1 cellular context compared by ENCODE assay signal in the genomic region with DNA sequence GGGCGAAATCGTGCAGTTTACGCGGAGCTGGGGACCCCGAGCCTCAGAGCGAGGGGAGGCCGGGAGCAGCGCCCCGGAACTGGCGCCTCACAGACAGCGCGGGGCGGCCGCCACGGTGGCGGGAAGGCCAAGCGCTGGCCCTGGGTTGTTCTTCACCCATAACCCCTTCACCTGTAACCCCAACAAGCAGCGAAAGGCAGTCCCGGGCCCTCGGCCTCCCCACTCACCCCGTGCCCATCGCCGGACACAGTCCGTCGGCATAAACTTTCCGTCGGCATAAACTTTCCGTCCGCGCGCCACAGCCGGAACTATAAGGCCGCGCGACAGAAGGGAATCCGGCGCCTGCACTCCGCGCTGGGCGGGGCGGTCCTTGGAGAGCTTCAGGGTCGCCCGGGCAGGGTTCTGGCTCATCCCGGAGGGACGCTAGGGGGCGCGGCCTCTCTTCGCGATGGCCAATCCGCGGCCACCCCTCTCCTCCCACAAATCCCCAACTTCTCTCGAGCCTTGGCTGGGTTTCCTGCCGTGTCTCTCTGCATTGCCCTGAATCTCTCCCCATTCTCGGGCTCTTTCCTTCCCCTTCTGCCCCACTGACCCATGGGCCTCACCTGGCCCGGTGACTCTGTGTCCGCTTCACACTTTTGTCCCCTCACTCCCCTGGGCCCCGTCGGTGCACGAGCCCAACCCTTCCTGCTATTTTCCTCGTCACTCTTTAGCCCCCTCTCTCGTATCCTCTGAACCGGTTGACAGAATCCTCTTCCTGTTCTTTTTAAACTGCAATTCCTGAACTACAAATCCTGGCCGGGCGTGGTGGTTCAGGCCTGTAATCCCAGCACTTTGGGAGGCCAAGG.
TF ChIP-seq lines count a peak whose summit lies in the region.

A gene (minus strand): TSS at position 261 of the 848 bp plus-strand sequence. CDS start 3,751 bp downstream, outside the sequence.

TF ChIP-seq in HepG2, 621 proteins besides CTCF, POLR2A, EP300 and RAD21 (continued from another document and continues in another):
- TF ChIP-seq PHB2 (IDR thresholded peaks at IDR 0.05; ENCODE audit: partially characterized antibody) (no peak), ZMAT3 (CRISPR knock-in tag; conservative IDR thresholded peaks at IDR 0.05) (peak; percentile 96), ZNF749 (CRISPR knock-in tag; IDR thresholded peaks at IDR 0.05; ENCODE audit: borderline replicate concordance) (peak; percentile 95), GFI1 (CRISPR knock-in tag; IDR thresholded peaks at IDR 0.05; ENCODE audit: borderline replicate concordance) (peak; percentile 64; the same call in 1 of the 2 replicates), ZNF724P (CRISPR knock-in tag; IDR thresholded peaks at IDR 0.05; ENCODE audit: borderline replicate concordance) (peak; percentile 88; the same call in 1 of the 2 replicates), ZNF264 (CRISPR knock-in tag; IDR thresholded peaks at IDR 0.05) (peak; percentile 76; the same call in 1 of the 2 replicates), ZNF660 (CRISPR knock-in tag; IDR thresholded peaks at IDR 0.05; ENCODE audit: borderline replicate concordance, low read depth) (no peak; the same call in 1 of the 2 replicates), ZNF556 (CRISPR knock-in tag; IDR thresholded peaks at IDR 0.05; ENCODE audit: borderline replicate concordance) (peak; percentile 98), CENPT (CRISPR knock-in tag; IDR thresholded peaks at IDR 0.05; ENCODE audit: low read depth) (0 out of 2 replicates have a peak, but pooled peaks have one; percentile 68), SNAPC2 (CRISPR knock-in tag; IDR thresholded peaks at IDR 0.05) (0 out of 2 replicates have a peak, but pooled peaks have one; percentile 75), MBD4 (IDR thresholded peaks at IDR 0.05; ENCODE audit: borderline replicate concordance, low read length) (no peak), ZNF766 (CRISPR knock-in tag; IDR thresholded peaks at IDR 0.05; ENCODE audit: borderline replicate concordance) (peak; percentile 65; the same call in 1 of the 2 replicates), SP1 (IDR thresholded peaks at IDR 0.05) (no peak), SP1 (CRISPR knock-in tag; IDR thresholded peaks at IDR 0.05) (peak; percentile 96), ZFP90 (CRISPR knock-in tag; IDR thresholded peaks at IDR 0.05; ENCODE audit: borderline replicate concordance) (peak; percentile 17; the same call in 1 of the 2 replicates), MATR3 (CRISPR knock-in tag; IDR thresholded peaks at IDR 0.05) (no peak), EEA1 (CRISPR knock-in tag; IDR thresholded peaks at IDR 0.05; ENCODE audit: borderline replicate concordance) (0 out of 2 replicates have a peak, but pooled peaks have one; percentile 51), NCOA5 (CRISPR knock-in tag; IDR thresholded peaks at IDR 0.05) (no peak), IRF2 (CRISPR knock-in tag; IDR thresholded peaks at IDR 0.05) (peak; percentile 98), FOXM1 (CRISPR knock-in tag; IDR thresholded peaks at IDR 0.05) (no peak), BRCA1 (CRISPR knock-in tag; IDR thresholded peaks at IDR 0.05) (peak; percentile 63; the same call in 1 of the 2 replicates), ZNF207 (IDR thresholded peaks at IDR 0.05; ENCODE audit: borderline replicate concordance) (no peak), ZNF44 (CRISPR knock-in tag; IDR thresholded peaks at IDR 0.05) (no peak), YY1 (IDR thresholded peaks at IDR 0.05; ENCODE audit: insufficient read depth, insufficient replicate concordance, low read depth, low read length) (peak; percentile 89), HOXA7 (CRISPR knock-in tag; IDR thresholded peaks at IDR 0.05) (no peak), ZNF589 (CRISPR knock-in tag; conservative IDR thresholded peaks at IDR 0.05) (peak; percentile 83; the same call in 1 of the 2 replicates), ZSCAN31 (CRISPR knock-in tag; IDR thresholded peaks at IDR 0.05; ENCODE audit: low read depth) (peak; percentile 85), SOX6 (IDR thresholded peaks at IDR 0.05) (no peak), SOX6 (CRISPR knock-in tag; IDR thresholded peaks at IDR 0.05) (peak; percentile 71), FLYWCH1 (CRISPR knock-in tag; IDR thresholded peaks at IDR 0.05) (no peak), BCL6 (CRISPR knock-in tag; IDR thresholded peaks at IDR 0.05) (peak; percentile 82), MAFG (CRISPR knock-in tag; IDR thresholded peaks at IDR 0.05) (no peak), PRMT3 (CRISPR knock-in tag; IDR thresholded peaks at IDR 0.05; ENCODE audit: borderline replicate concordance, low read depth) (no peak), ZNF564 (CRISPR knock-in tag; IDR thresholded peaks at IDR 0.05) (peak; percentile 82; the same call in 1 of the 2 replicates), HNRNPLL (IDR thresholded peaks at IDR 0.05; ENCODE audit: low read depth, low read length, poor library complexity, severe bottlenecking) (peak; percentile 73), ZZZ3 (CRISPR knock-in tag; IDR thresholded peaks at IDR 0.05; ENCODE audit: borderline replicate concordance) (peak; percentile 81; the same call in 1 of the 2 replicates), MZF1 (CRISPR knock-in tag; IDR thresholded peaks at IDR 0.05; ENCODE audit: borderline replicate concordance) (no peak), ZNF354B (CRISPR knock-in tag; IDR thresholded peaks at IDR 0.05) (peak; percentile 87; the same call in 1 of the 2 replicates), ZNF33B (CRISPR knock-in tag; IDR thresholded peaks at IDR 0.05) (no peak), RBFOX2 (IDR thresholded peaks at IDR 0.05; ENCODE audit: low read depth, low read length) (peak; percentile 97), ONECUT2 (CRISPR knock-in tag; IDR thresholded peaks at IDR 0.05) (no peak), ZNF543 (CRISPR knock-in tag; IDR thresholded peaks at IDR 0.05) (peak; percentile 64; the same call in 1 of the 2 replicates), ZNF317 (CRISPR knock-in tag; IDR thresholded peaks at IDR 0.05) (peak; percentile 56; the same call in 1 of the 2 replicates), TEAD2 (CRISPR knock-in tag; IDR thresholded peaks at IDR 0.05) (no peak), CCAR2 (optimal IDR thresholded peaks at IDR 0.05; ENCODE audit: low read depth, low read length) (peak; percentile 78), ZNF383 (CRISPR knock-in tag; IDR thresholded peaks at IDR 0.05; ENCODE audit: borderline replicate concordance) (no peak)
- TF ChIP-seq, protein P1, sequence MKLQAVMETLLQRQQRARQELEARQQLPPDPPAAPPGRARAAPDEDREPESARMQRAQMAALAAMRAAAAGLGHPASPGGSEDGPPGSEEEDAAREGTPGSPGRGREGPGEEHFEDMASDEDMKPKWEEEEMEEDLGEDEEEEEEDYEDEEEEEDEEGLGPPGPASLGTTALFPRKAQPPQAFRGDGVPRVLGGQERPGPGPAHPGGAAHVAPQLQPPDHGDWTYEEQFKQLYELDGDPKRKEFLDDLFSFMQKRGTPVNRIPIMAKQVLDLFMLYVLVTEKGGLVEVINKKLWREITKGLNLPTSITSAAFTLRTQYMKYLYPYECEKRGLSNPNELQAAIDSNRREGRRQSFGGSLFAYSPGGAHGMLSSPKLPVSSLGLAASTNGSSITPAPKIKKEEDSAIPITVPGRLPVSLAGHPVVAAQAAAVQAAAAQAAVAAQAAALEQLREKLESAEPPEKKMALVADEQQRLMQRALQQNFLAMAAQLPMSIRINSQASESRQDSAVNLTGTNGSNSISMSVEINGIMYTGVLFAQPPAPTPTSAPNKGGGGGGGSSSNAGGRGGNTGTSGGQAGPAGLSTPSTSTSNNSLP (IDR thresholded peaks at IDR 0.05; ENCODE audit: low read depth, low read length): peak; percentile 60; the same call in 1 of the 2 replicates
- TF ChIP-seq, protein P2, sequence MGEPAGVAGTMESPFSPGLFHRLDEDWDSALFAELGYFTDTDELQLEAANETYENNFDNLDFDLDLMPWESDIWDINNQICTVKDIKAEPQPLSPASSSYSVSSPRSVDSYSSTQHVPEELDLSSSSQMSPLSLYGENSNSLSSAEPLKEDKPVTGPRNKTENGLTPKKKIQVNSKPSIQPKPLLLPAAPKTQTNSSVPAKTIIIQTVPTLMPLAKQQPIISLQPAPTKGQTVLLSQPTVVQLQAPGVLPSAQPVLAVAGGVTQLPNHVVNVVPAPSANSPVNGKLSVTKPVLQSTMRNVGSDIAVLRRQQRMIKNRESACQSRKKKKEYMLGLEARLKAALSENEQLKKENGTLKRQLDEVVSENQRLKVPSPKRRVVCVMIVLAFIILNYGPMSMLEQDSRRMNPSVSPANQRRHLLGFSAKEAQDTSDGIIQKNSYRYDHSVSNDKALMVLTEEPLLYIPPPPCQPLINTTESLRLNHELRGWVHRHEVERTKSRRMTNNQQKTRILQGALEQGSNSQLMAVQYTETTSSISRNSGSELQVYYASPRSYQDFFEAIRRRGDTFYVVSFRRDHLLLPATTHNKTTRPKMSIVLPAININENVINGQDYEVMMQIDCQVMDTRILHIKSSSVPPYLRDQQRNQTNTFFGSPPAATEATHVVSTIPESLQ (CRISPR knock-in tag; conservative IDR thresholded peaks at IDR 0.05): peak; percentile 68; the same call in 1 of the 2 replicates
- TF ChIP-seq, protein P3, sequence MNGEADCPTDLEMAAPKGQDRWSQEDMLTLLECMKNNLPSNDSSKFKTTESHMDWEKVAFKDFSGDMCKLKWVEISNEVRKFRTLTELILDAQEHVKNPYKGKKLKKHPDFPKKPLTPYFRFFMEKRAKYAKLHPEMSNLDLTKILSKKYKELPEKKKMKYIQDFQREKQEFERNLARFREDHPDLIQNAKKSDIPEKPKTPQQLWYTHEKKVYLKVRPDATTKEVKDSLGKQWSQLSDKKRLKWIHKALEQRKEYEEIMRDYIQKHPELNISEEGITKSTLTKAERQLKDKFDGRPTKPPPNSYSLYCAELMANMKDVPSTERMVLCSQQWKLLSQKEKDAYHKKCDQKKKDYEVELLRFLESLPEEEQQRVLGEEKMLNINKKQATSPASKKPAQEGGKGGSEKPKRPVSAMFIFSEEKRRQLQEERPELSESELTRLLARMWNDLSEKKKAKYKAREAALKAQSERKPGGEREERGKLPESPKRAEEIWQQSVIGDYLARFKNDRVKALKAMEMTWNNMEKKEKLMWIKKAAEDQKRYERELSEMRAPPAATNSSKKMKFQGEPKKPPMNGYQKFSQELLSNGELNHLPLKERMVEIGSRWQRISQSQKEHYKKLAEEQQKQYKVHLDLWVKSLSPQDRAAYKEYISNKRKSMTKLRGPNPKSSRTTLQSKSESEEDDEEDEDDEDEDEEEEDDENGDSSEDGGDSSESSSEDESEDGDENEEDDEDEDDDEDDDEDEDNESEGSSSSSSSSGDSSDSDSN (CRISPR knock-in tag; IDR thresholded peaks at IDR 0.05): peak; percentile 99
- TF ChIP-seq, protein P4, sequence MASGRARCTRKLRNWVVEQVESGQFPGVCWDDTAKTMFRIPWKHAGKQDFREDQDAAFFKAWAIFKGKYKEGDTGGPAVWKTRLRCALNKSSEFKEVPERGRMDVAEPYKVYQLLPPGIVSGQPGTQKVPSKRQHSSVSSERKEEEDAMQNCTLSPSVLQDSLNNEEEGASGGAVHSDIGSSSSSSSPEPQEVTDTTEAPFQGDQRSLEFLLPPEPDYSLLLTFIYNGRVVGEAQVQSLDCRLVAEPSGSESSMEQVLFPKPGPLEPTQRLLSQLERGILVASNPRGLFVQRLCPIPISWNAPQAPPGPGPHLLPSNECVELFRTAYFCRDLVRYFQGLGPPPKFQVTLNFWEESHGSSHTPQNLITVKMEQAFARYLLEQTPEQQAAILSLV (CRISPR knock-in tag; IDR thresholded peaks at IDR 0.05; ENCODE audit: borderline replicate concordance): peak; percentile 87; the same call in 1 of the 2 replicates
- TF ChIP-seq, protein P5, sequence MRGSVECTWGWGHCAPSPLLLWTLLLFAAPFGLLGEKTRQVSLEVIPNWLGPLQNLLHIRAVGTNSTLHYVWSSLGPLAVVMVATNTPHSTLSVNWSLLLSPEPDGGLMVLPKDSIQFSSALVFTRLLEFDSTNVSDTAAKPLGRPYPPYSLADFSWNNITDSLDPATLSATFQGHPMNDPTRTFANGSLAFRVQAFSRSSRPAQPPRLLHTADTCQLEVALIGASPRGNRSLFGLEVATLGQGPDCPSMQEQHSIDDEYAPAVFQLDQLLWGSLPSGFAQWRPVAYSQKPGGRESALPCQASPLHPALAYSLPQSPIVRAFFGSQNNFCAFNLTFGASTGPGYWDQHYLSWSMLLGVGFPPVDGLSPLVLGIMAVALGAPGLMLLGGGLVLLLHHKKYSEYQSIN (CRISPR knock-in tag; IDR thresholded peaks at IDR 0.05; ENCODE audit: borderline replicate concordance): no peak
- TF ChIP-seq, protein P6, sequence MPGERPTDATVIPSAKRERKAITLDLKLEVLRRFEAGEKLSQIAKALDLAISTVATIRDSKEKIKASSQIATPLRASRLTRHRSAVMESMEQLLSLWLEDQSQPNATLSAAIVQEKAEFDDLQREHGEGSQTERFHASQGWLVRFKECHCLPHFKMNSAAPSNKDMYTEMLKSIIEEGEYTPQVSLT (CRISPR knock-in tag; IDR thresholded peaks at IDR 0.05; ENCODE audit: borderline replicate concordance, low read depth): 0 out of 2 replicates have a peak, but pooled peaks have one; percentile 51
- TF ChIP-seq, protein P7, sequence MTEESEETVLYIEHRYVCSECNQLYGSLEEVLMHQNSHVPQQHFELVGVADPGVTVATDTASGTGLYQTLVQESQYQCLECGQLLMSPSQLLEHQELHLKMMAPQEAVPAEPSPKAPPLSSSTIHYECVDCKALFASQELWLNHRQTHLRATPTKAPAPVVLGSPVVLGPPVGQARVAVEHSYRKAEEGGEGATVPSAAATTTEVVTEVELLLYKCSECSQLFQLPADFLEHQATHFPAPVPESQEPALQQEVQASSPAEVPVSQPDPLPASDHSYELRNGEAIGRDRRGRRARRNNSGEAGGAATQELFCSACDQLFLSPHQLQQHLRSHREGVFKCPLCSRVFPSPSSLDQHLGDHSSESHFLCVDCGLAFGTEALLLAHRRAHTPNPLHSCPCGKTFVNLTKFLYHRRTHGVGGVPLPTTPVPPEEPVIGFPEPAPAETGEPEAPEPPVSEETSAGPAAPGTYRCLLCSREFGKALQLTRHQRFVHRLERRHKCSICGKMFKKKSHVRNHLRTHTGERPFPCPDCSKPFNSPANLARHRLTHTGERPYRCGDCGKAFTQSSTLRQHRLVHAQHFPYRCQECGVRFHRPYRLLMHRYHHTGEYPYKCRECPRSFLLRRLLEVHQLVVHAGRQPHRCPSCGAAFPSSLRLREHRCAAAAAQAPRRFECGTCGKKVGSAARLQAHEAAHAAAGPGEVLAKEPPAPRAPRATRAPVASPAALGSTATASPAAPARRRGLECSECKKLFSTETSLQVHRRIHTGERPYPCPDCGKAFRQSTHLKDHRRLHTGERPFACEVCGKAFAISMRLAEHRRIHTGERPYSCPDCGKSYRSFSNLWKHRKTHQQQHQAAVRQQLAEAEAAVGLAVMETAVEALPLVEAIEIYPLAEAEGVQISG (CRISPR knock-in tag; IDR thresholded peaks at IDR 0.05): peak; percentile 96
- TF ChIP-seq, protein P8, sequence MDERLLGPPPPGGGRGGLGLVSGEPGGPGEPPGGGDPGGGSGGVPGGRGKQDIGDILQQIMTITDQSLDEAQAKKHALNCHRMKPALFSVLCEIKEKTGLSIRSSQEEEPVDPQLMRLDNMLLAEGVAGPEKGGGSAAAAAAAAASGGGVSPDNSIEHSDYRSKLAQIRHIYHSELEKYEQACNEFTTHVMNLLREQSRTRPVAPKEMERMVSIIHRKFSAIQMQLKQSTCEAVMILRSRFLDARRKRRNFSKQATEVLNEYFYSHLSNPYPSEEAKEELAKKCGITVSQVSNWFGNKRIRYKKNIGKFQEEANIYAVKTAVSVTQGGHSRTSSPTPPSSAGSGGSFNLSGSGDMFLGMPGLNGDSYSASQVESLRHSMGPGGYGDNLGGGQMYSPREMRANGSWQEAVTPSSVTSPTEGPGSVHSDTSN (CRISPR knock-in tag; IDR thresholded peaks at IDR 0.05): no peak
- TF ChIP-seq, protein P9, sequence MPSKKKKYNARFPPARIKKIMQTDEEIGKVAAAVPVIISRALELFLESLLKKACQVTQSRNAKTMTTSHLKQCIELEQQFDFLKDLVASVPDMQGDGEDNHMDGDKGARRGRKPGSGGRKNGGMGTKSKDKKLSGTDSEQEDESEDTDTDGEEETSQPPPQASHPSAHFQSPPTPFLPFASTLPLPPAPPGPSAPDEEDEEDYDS (CRISPR knock-in tag; IDR thresholded peaks at IDR 0.05): peak; percentile 91
